17 cellular contexts compared by ENCODE assay signal in the genomic region with DNA sequence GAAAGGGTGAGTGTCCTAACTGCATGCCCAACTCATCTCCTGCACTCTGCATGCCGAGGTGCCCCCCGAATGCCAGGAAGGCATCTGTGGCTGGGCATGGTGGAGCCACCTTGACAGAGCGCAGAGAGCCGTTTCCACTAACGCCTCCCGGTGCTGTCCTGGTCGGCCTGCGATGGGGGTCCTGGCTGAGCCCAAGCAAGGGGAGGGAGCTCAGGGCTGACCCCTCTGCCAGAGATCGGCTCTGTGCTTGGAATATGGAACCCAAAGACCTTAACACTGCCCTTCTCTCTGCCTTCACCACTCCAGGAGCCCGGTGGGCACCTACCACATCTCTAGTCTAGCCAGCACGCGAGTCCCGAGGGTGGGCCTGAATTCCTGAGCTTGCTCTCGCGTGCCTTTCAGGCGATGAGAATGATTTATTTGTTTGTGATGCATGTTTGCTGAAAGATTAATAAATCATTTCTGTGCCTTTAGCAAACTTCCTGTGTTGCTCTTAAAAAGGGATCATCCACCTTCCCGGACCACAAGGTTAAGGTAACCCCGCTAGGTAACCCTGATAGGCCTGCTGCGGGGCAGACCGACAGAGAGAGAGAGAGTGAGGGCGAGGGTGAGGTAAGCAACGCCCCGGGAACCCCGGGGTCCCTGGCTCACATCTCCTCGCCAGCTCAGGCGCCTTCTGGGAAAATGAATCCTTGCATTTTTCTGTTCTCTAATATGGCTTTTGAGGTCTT. TPM values are rescaled to one million over a fixed set of nuclear protein-coding genes. Genes with fewer than 3 reads are reported as not detected.
"Had no signal": no experiment of that assay in that cellular context is flagged by ENCODE, and none has a peak within 500 bp of the region (broad histone marks: within the 10 kb centered on the region; RNA-seq: fewer than 3 reads in every experiment).

No MANE protein-coding gene starts in this region.

- H3K4me1 ChIP-seq: body of pancreas, gastroesophageal sphincter had no signal

- H3K27me3 ChIP-seq: body of pancreas, gastroesophageal sphincter, suprapubic skin had no signal

- ATAC-seq: activated T-helper 17 cell treated with anti-CD3 and anti-CD28 coated beads, Interleukin-2, amount 50 U/mL, for 72 hours; body of pancreas; gastroesophageal sphincter had no signal

- H3K4me3 Mint-ChIP-seq: activated T-helper 17 cell treated with anti-CD3 and anti-CD28 coated beads, Interleukin-2, amount 50 U/mL, for 72 hours; central memory CD8-positive, alpha-beta T cell had no signal

- H3K4me2 ChIP-seq: smooth muscle cell had no signal

- H3K27me3 Mint-ChIP-seq: activated T-helper 17 cell treated with anti-CD3 and anti-CD28 coated beads, Interleukin-2, amount 50 U/mL, for 72 hours; central memory CD8-positive, alpha-beta T cell had no signal

- H3K27ac ChIP-seq: body of pancreas, epithelial cell of prostate, gastroesophageal sphincter, suprapubic skin, WERI-Rb-1 had no signal

- H3K9me3 Mint-ChIP-seq: activated naive CD4-positive, alpha-beta T cell treated with anti-CD3 and anti-CD28 coated beads, Interleukin-2, amount 50 U/mL, for 72 hours; activated T-helper 17 cell treated with anti-CD3 and anti-CD28 coated beads, Interleukin-2, amount 50 U/mL, for 72 hours; central memory CD8-positive, alpha-beta T cell had no signal

- FAIRE-seq: kidney had no signal

- DNase-seq: activated CD4-positive, alpha-beta T cell treated with anti-CD3 and anti-CD28 coated beads for 48 hours; activated CD8-positive, alpha-beta memory T cell treated with anti-CD3 and anti-CD28 coated beads for 24 hours; amniotic stem cell; body of pancreas; effector memory CD4-positive, alpha-beta T cell; left ventricle myocardium superior; stimulated activated naive CD4-positive, alpha-beta T cell treated with Interleukin-2 at 50 U/mL for 16 hours; T1000; WERI-Rb-1 had no signal

- H3K9me3 ChIP-seq: body of pancreas, gastroesophageal sphincter, suprapubic skin had no signal

- H3K4me1 Mint-ChIP-seq: activated T-helper 17 cell treated with anti-CD3 and anti-CD28 coated beads, Interleukin-2, amount 50 U/mL, for 72 hours; central memory CD8-positive, alpha-beta T cell had no signal

- H3K27ac Mint-ChIP-seq: activated T-helper 17 cell treated with anti-CD3 and anti-CD28 coated beads, Interleukin-2, amount 50 U/mL, for 72 hours had no signal

- H3K4me3 ChIP-seq: body of pancreas, gastroesophageal sphincter, smooth muscle cell, suprapubic skin had no signal

RNA-seq across cellular contexts. Expression of a gene that starts 55.8 kb away (rescaled TPM):
- total RNA-seq: activated T-helper 17 cell treated with anti-CD3 and anti-CD28 coated beads, Interleukin-2, amount 50 U/mL, for 72 hours had no signal
